Comparison of ENCODE assay signal across 1 cellular context in the genomic region with DNA sequence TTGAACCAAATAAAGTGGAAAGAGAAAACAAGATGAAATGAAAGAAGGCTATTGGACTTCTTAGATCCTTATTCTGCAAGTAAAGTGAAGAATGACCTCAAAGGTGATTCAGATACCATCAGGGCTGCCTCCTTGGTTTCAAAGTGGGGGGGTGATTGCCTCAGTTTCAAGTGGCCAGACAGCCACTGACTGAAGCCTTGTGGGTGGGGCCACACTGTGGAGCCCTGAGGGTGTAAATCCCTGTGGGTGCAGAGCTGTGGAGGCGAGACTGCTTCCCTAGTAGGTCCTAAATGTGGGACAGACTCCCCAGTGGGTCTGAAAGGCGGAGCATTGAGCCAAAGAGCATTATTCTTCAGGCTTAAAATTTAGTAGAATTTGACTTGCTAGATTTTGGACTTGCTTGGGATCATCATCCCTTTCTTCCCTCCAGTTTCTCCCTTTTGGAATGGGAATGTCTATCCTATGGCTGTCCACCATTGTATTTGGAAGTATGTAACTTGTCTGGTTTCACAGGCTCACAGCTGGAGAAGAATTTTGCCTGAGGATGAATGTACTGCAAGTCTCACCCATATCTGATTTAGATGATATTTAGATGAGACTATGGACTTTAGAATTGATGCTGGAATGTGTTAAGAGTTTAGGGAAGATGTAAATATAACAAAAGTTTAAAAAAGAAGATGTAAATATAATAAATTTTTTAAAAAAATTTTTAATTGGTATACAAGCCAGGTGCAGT.
TF ChIP-seq lines count a peak whose summit lies in the region.

No MANE protein-coding gene starts in this region.

TF ChIP-seq in K562, 482 proteins besides CTCF, POLR2A, EP300 and RAD21 (continued from another document):
- TF ChIP-seq, protein P1, sequence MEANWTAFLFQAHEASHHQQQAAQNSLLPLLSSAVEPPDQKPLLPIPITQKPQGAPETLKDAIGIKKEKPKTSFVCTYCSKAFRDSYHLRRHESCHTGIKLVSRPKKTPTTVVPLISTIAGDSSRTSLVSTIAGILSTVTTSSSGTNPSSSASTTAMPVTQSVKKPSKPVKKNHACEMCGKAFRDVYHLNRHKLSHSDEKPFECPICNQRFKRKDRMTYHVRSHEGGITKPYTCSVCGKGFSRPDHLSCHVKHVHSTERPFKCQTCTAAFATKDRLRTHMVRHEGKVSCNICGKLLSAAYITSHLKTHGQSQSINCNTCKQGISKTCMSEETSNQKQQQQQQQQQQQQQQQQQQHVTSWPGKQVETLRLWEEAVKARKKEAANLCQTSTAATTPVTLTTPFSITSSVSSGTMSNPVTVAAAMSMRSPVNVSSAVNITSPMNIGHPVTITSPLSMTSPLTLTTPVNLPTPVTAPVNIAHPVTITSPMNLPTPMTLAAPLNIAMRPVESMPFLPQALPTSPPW (CRISPR knock-in tag; IDR thresholded peaks at IDR 0.05), result peak; percentile 38; the same call in 1 of the 2 replicates
- TF ChIP-seq NCOR1 (IDR thresholded peaks at IDR 0.05), result no peak
